ENCODE assay signal across 22 cellular contexts in genomic region chr6:21102201-21102600, GRCh38.
DNase-seq lines count a peak whose midpoint lies in the region; ATAC-seq and TF ChIP-seq lines count a peak whose summit lies in the region.
"Had no signal": no experiment of that assay in that cellular context is flagged by ENCODE, and none has a peak within 500 bp of the region (broad histone marks: within the 10 kb centered on the region; RNA-seq: fewer than 3 reads in every experiment).

No MANE protein-coding gene starts in this region.

- no peaks in the 10 kb centered on the region for H3K9me3 ChIP-seq in Caco-2
- H3K9me3 ChIP-seq: SK-N-SH, suprapubic skin, uterus had no signal

- no peak for TF ChIP-seq CTCF in Caco-2 (IDR thresholded peaks at IDR 0.05; ENCODE audit: insufficient read depth in 1 of 2, low read depth in 1 of 2, low read length in 1 of 2, severe bottlenecking in 1 of 2, unreplicated experiment in 1 of 2)
- no peak for TF ChIP-seq CTCF in GM23338 (conservative IDR thresholded peaks at IDR 0.05; ENCODE audit: low read depth in 2 of 2)
- no peak for TF ChIP-seq CTCF in mesothelial cell of epicardium (IDR thresholded peaks at IDR 0.05; ENCODE audit: unreplicated experiment)

- no peak overlapping the region for H2AFZ ChIP-seq in GM23338
- H2AFZ ChIP-seq: neural progenitor cell had no signal

- no peak for ATAC-seq in GM23338
- ATAC-seq in activated T-helper 17 cell treated with anti-CD3 and anti-CD28 coated beads, Interleukin-2, amount 50 U/mL, for 72 hours (replicated peaks): no peak
- ATAC-seq in HG02884 (IDR thresholded peaks at IDR 0.05; ENCODE audit: unreplicated experiment): no peak
- ATAC-seq: sciatic nerve; stimulated activated naive B cell treated with anti-CD40 and anti-IgM and Interleukin-4, amounts not matched to agents 10 μg/mL and 1 μg/mL and 100 μg/mL, for 72 hours; T-helper 17 cell had no signal

- H3K27ac Mint-ChIP-seq in Caco-2 (ENCODE audit: unreplicated experiment) (peak overlapping the region; percentile 74), GM23338 (no peak overlapping the region), mesothelial cell of epicardium (peak overlapping the region; percentile 30)
- H3K27ac Mint-ChIP-seq in activated T-helper 17 cell treated with anti-CD3 and anti-CD28 coated beads, Interleukin-2, amount 50 U/mL, for 72 hours: peak overlapping the region; percentile 32
- H3K27ac Mint-ChIP-seq: activated T-cell treated with anti-CD3 and anti-CD28 coated beads, Interleukin-2, amount 50 U/mL, for 24 hours; stimulated activated naive B cell treated with anti-CD40 and anti-IgM and Interleukin-4, amounts not matched to agents 10 μg/mL and 1 μg/mL and 100 μg/mL, for 72 hours; T-helper 17 cell had no signal

- H3K4me1 Mint-ChIP-seq in Caco-2 (ENCODE audit: low read depth, unreplicated experiment): peaks cover 33% of the 10 kb centered on the region
- peaks cover 42% of the 10 kb centered on the region for H3K4me1 Mint-ChIP-seq in GM23338
- H3K4me1 Mint-ChIP-seq in activated T-helper 17 cell treated with anti-CD3 and anti-CD28 coated beads, Interleukin-2, amount 50 U/mL, for 72 hours: peaks cover 9% of the 10 kb centered on the region
- H3K4me1 Mint-ChIP-seq in mesothelial cell of epicardium: peaks cover 57% of the 10 kb centered on the region

- H3K36me3 Mint-ChIP-seq in Caco-2 (ENCODE audit: insufficient read depth, unreplicated experiment): peaks cover 5% of the 10 kb centered on the region
- H3K36me3 Mint-ChIP-seq in GM23338 (ENCODE audit: low read depth): no peaks in the 10 kb centered on the region
- H3K36me3 Mint-ChIP-seq in activated T-helper 17 cell treated with anti-CD3 and anti-CD28 coated beads, Interleukin-2, amount 50 U/mL, for 72 hours (ENCODE audit: low read depth): no peaks in the 10 kb centered on the region
- H3K36me3 Mint-ChIP-seq in mesothelial cell of epicardium: no peaks in the 10 kb centered on the region
- H3K36me3 Mint-ChIP-seq: CD14-positive monocyte had no signal

- no peak overlapping the region for H3K4me3 ChIP-seq in Caco-2 (ENCODE audit: low read depth, low read length)
- no peak overlapping the region for H3K4me3 ChIP-seq in GM23338
- H3K4me3 ChIP-seq: neural progenitor cell, suprapubic skin, uterus had no signal

- intact Hi-C loops in Caco-2 (cut with micrococcal nuclease; ENCODE audit: unreplicated experiment): no loop called here

- H3K9me2 ChIP-seq in GM23338 (ENCODE audit: insufficient read depth): no peaks in the 10 kb centered on the region
- H3K9me2 ChIP-seq: SK-N-SH had no signal

- no peak overlapping the region for H3K27ac ChIP-seq in GM23338 (ENCODE audit: low read depth)
- H3K27ac ChIP-seq: KMS-11, neural progenitor cell, suprapubic skin, uterus had no signal

- no TSS peak for BruUV-seq in Caco-2 (replicated peaks; lab: Mats Ljungman, UMichigan)

- H3K27me3 Mint-ChIP-seq in Caco-2 (ENCODE audit: insufficient read depth, unreplicated experiment) (no peaks in the 10 kb centered on the region), GM23338 (ENCODE audit: insufficient read depth, low read depth, poor library complexity) (peaks cover 3% of the 10 kb centered on the region), mesothelial cell of epicardium (ENCODE audit: low read depth) (no peaks in the 10 kb centered on the region)
- no peaks in the 10 kb centered on the region for H3K27me3 Mint-ChIP-seq in activated T-helper 17 cell treated with anti-CD3 and anti-CD28 coated beads, Interleukin-2, amount 50 U/mL, for 72 hours
- H3K27me3 Mint-ChIP-seq: activated T-cell treated with anti-CD3 and anti-CD28 coated beads, Interleukin-2, amount 50 U/mL, for 24 hours; stimulated activated naive B cell treated with anti-CD40 and anti-IgM and Interleukin-4, amounts not matched to agents 10 μg/mL and 1 μg/mL and 100 μg/mL, for 72 hours; T-helper 17 cell had no signal

- CTCF ChIA-PET in Caco-2 (lab: Charles Lee): no interaction called here

- no peaks in the 10 kb centered on the region for H4K20me1 ChIP-seq in GM23338 (replicated peaks; ENCODE audit: insufficient read depth)

- POLR2A ChIA-PET in Caco-2 (lab: Charles Lee): no interaction called here

- H3F3A ChIP-seq in GM23338 (replicated peaks; ENCODE audit: low read depth): no peaks in the 10 kb centered on the region

- no peak overlapping the region for H3K4me3 Mint-ChIP-seq in Caco-2 (ENCODE audit: unreplicated experiment)
- no peak overlapping the region for H3K4me3 Mint-ChIP-seq in GM23338
- H3K4me3 Mint-ChIP-seq in activated T-helper 17 cell treated with anti-CD3 and anti-CD28 coated beads, Interleukin-2, amount 50 U/mL, for 72 hours: no peak overlapping the region
- no peak overlapping the region for H3K4me3 Mint-ChIP-seq in mesothelial cell of epicardium
- H3K4me3 Mint-ChIP-seq: activated T-cell treated with anti-CD3 and anti-CD28 coated beads, Interleukin-2, amount 50 U/mL, for 24 hours; CD14-positive monocyte; neural progenitor cell; stimulated activated naive B cell treated with anti-CD40 and anti-IgM and Interleukin-4, amounts not matched to agents 10 μg/mL and 1 μg/mL and 100 μg/mL, for 72 hours; T-helper 17 cell had no signal

- H3K79me2 ChIP-seq in GM23338 (replicated peaks; ENCODE audit: insufficient read depth): no peaks in the 10 kb centered on the region

- H3K36me3 ChIP-seq in Caco-2 (ENCODE audit: control insufficient read depth, insufficient read depth, low read length): no peaks in the 10 kb centered on the region
- H3K36me3 ChIP-seq in GM23338 (ENCODE audit: insufficient read depth): no peaks in the 10 kb centered on the region
- H3K36me3 ChIP-seq: neural progenitor cell, suprapubic skin, uterus had no signal

- H3K4me1 ChIP-seq in Caco-2: peaks cover 33% of the 10 kb centered on the region
- peaks cover 28% of the 10 kb centered on the region for H3K4me1 ChIP-seq in GM23338 (ENCODE audit: insufficient read depth)
- H3K4me1 ChIP-seq: uterus had no signal

- no peaks in the 10 kb centered on the region for H3K9me3 Mint-ChIP-seq in Caco-2 (ENCODE audit: unreplicated experiment)
- no peaks in the 10 kb centered on the region for H3K9me3 Mint-ChIP-seq in GM23338
- H3K9me3 Mint-ChIP-seq in activated T-helper 17 cell treated with anti-CD3 and anti-CD28 coated beads, Interleukin-2, amount 50 U/mL, for 72 hours: no peaks in the 10 kb centered on the region
- H3K9me3 Mint-ChIP-seq in mesothelial cell of epicardium: no peaks in the 10 kb centered on the region
- H3K9me3 Mint-ChIP-seq: activated T-cell treated with anti-CD3 and anti-CD28 coated beads, Interleukin-2, amount 50 U/mL, for 24 hours; neural progenitor cell had no signal

- no peak for DNase-seq in Caco-2
- peak; percentile 30 for DNase-seq in GM23338 (ENCODE audit: low spot score)
- DNase-seq in mesothelial cell of epicardium (ENCODE audit: low spot score in 2 of 2, unreplicated experiment in 2 of 2): no peak
- DNase-seq in MV-4-11 (lab: John Stamatoyannopoulos, UW): no peak
- DNase-seq in kidney glomerular epithelial cell (lab: John Stamatoyannopoulos, UW): no peak
- DNase-seq: activated CD4-positive, alpha-beta T cell treated with anti-CD3 and anti-CD28 coated beads for 1 hour; activated gamma-delta T cell treated with Interleukin-2 at 50 U/mL for 16 hours; activated T-cell treated with anti-CD3 and anti-CD28 coated beads, Interleukin-2, amount 50 U/mL, for 24 hours; amygdala; NCI-H1436; SK-N-SH; stimulated activated CD4-positive, alpha-beta T cell treated with anti-CD3 and anti-CD28 coated beads, Interleukin-4, amount 100 ng/mL, for 4 hours; stimulated activated naive B cell treated with anti-CD40 and anti-IgM and Interleukin-4, amounts not matched to agents 10 μg/mL and 1 μg/mL and 100 μg/mL, for 72 hours; T-helper 17 cell; uterus had no signal

- H3K27me3 ChIP-seq in Caco-2 (replicated peaks; ENCODE audit: control insufficient read depth, insufficient read depth, low read length) (no peaks in the 10 kb centered on the region), GM23338 (ENCODE audit: insufficient read depth) (no peaks in the 10 kb centered on the region)
- H3K27me3 ChIP-seq: neural progenitor cell, suprapubic skin, uterus had no signal

- no peak overlapping the region for H3K4me2 ChIP-seq in GM23338
- H3K4me2 ChIP-seq: KMS-11, neural progenitor cell, SK-N-SH had no signal

TF ChIP-seq in GM23338, 12 proteins besides CTCF, POLR2A, EP300 and RAD21 (continues in another document):
- TF ChIP-seq EZH2 (IDR thresholded peaks at IDR 0.05; ENCODE audit: low read depth, unreplicated experiment) (no peak), STAT1 (IDR thresholded peaks at IDR 0.05; ENCODE audit: unreplicated experiment) (no peak), JUNB (IDR thresholded peaks at IDR 0.05; ENCODE audit: unreplicated experiment) (no peak), EZH2phosphoT487 (IDR thresholded peaks at IDR 0.05; ENCODE audit: unreplicated experiment) (no peak)
- TF ChIP-seq, protein P1, sequence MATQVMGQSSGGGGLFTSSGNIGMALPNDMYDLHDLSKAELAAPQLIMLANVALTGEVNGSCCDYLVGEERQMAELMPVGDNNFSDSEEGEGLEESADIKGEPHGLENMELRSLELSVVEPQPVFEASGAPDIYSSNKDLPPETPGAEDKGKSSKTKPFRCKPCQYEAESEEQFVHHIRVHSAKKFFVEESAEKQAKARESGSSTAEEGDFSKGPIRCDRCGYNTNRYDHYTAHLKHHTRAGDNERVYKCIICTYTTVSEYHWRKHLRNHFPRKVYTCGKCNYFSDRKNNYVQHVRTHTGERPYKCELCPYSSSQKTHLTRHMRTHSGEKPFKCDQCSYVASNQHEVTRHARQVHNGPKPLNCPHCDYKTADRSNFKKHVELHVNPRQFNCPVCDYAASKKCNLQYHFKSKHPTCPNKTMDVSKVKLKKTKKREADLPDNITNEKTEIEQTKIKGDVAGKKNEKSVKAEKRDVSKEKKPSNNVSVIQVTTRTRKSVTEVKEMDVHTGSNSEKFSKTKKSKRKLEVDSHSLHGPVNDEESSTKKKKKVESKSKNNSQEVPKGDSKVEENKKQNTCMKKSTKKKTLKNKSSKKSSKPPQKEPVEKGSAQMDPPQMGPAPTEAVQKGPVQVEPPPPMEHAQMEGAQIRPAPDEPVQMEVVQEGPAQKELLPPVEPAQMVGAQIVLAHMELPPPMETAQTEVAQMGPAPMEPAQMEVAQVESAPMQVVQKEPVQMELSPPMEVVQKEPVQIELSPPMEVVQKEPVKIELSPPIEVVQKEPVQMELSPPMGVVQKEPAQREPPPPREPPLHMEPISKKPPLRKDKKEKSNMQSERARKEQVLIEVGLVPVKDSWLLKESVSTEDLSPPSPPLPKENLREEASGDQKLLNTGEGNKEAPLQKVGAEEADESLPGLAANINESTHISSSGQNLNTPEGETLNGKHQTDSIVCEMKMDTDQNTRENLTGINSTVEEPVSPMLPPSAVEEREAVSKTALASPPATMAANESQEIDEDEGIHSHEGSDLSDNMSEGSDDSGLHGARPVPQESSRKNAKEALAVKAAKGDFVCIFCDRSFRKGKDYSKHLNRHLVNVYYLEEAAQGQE (IDR thresholded peaks at IDR 0.05; ENCODE audit: unreplicated experiment): no peak
